1 cellular context compared by ENCODE assay signal in the genomic region with DNA sequence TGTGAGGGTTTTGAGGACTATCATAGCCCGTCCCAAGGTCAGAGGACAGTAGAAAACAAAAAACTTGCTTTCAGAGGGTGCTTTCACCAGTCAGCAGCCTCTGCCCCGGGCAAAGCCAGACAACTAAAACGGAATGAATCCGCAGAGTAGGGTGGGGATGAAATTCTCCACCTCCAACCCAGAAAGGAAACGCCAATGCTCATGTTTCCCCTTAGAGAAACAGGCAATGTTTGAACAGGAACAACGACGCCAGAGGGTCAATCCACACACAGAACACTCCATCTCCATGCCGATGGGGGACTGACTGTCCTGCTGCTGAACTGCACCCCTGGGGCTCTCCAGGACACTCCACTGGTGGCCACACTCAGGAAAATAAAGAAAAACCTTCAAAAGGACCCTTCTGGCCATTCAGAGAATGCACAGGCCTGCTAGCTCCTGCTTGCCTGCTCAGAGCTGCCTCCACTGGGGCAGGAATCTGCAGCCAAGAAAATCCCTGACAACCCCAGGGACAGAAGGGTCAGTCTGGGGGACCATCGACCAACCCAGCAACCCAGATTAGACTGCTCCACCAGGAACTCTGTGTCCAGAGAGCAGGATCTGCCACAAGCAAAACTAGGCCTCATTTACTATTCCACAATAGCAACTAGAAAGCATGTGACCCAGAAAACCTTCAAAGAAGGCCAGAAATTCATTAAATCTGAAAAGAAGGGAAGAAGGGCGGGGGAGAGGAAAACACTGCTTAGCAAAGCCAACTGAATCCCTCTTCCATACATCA.
TF ChIP-seq lines count a peak whose summit lies in the region.

No MANE protein-coding gene starts in this region.

TF ChIP-seq in GM12878, 131 proteins besides CTCF, POLR2A, EP300 and RAD21 (continued from another document and continues in another):
- TF ChIP-seq, protein P1, sequence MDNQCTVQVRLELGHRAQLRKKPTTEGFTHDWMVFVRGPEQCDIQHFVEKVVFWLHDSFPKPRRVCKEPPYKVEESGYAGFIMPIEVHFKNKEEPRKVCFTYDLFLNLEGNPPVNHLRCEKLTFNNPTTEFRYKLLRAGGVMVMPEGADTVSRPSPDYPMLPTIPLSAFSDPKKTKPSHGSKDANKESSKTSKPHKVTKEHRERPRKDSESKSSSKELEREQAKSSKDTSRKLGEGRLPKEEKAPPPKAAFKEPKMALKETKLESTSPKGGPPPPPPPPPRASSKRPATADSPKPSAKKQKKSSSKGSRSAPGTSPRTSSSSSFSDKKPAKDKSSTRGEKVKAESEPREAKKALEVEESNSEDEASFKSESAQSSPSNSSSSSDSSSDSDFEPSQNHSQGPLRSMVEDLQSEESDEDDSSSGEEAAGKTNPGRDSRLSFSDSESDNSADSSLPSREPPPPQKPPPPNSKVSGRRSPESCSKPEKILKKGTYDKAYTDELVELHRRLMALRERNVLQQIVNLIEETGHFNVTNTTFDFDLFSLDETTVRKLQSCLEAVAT (IDR thresholded peaks at IDR 0.05): peak; percentile 51; the same call in 1 of the 2 replicates
- TF ChIP-seq RELB (IDR thresholded peaks at IDR 0.05; ENCODE audit: low read depth): no peak
- no peak for TF ChIP-seq FOXK2 (IDR thresholded peaks at IDR 0.05)
- TF ChIP-seq, protein P2, sequence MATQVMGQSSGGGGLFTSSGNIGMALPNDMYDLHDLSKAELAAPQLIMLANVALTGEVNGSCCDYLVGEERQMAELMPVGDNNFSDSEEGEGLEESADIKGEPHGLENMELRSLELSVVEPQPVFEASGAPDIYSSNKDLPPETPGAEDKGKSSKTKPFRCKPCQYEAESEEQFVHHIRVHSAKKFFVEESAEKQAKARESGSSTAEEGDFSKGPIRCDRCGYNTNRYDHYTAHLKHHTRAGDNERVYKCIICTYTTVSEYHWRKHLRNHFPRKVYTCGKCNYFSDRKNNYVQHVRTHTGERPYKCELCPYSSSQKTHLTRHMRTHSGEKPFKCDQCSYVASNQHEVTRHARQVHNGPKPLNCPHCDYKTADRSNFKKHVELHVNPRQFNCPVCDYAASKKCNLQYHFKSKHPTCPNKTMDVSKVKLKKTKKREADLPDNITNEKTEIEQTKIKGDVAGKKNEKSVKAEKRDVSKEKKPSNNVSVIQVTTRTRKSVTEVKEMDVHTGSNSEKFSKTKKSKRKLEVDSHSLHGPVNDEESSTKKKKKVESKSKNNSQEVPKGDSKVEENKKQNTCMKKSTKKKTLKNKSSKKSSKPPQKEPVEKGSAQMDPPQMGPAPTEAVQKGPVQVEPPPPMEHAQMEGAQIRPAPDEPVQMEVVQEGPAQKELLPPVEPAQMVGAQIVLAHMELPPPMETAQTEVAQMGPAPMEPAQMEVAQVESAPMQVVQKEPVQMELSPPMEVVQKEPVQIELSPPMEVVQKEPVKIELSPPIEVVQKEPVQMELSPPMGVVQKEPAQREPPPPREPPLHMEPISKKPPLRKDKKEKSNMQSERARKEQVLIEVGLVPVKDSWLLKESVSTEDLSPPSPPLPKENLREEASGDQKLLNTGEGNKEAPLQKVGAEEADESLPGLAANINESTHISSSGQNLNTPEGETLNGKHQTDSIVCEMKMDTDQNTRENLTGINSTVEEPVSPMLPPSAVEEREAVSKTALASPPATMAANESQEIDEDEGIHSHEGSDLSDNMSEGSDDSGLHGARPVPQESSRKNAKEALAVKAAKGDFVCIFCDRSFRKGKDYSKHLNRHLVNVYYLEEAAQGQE (IDR thresholded peaks at IDR 0.05; ENCODE audit: low read depth, low read length): no peak
- no peak for TF ChIP-seq HCFC1 (IDR thresholded peaks at IDR 0.05; ENCODE audit: low read length)
- no peak for TF ChIP-seq MTA3 (IDR thresholded peaks at IDR 0.05; ENCODE audit: borderline replicate concordance, low read length)
- TF ChIP-seq STAT1 (conservative IDR thresholded peaks at IDR 0.05): peak; percentile 67; the same call in 1 of the 2 replicates
- TF ChIP-seq EED (IDR thresholded peaks at IDR 0.05; ENCODE audit: low read depth): no peak
- no peak for TF ChIP-seq RUNX3 (IDR thresholded peaks at IDR 0.05; ENCODE audit: low read length)
- TF ChIP-seq, protein P3, sequence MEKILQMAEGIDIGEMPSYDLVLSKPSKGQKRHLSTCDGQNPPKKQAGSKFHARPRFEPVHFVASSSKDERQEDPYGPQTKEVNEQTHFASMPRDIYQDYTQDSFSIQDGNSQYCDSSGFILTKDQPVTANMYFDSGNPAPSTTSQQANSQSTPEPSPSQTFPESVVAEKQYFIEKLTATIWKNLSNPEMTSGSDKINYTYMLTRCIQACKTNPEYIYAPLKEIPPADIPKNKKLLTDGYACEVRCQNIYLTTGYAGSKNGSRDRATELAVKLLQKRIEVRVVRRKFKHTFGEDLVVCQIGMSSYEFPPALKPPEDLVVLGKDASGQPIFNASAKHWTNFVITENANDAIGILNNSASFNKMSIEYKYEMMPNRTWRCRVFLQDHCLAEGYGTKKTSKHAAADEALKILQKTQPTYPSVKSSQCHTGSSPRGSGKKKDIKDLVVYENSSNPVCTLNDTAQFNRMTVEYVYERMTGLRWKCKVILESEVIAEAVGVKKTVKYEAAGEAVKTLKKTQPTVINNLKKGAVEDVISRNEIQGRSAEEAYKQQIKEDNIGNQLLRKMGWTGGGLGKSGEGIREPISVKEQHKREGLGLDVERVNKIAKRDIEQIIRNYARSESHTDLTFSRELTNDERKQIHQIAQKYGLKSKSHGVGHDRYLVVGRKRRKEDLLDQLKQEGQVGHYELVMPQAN (conservative IDR thresholded peaks at IDR 0.05): no peak
- 0 out of 2 replicates have a peak, but pooled peaks have one; percentile 23 for TF ChIP-seq ZBTB11 (CRISPR knock-in tag; IDR thresholded peaks at IDR 0.05)
- no peak for TF ChIP-seq IKZF2 (IDR thresholded peaks at IDR 0.05)
- TF ChIP-seq FOS (IDR thresholded peaks at IDR 0.05; ENCODE audit: borderline replicate concordance, extremely low read depth, insufficient read length): no peak
- peak; percentile 82 for TF ChIP-seq POLR2AphosphoS5 (IDR thresholded peaks at IDR 0.05; ENCODE audit: low read length)
- TF ChIP-seq BCL3 (IDR thresholded peaks at IDR 0.05; ENCODE audit: borderline replicate concordance, insufficient read depth, low read depth, low read length, poor library complexity, severe bottlenecking): no peak
- TF ChIP-seq, protein P4, sequence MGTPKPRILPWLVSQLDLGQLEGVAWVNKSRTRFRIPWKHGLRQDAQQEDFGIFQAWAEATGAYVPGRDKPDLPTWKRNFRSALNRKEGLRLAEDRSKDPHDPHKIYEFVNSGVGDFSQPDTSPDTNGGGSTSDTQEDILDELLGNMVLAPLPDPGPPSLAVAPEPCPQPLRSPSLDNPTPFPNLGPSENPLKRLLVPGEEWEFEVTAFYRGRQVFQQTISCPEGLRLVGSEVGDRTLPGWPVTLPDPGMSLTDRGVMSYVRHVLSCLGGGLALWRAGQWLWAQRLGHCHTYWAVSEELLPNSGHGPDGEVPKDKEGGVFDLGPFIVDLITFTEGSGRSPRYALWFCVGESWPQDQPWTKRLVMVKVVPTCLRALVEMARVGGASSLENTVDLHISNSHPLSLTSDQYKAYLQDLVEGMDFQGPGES (IDR thresholded peaks at IDR 0.05): no peak
- no peak for TF ChIP-seq WRNIP1 (IDR thresholded peaks at IDR 0.05; ENCODE audit: borderline replicate concordance, low read depth, low read length)
- TF ChIP-seq PAX5 (IDR thresholded peaks at IDR 0.05; ENCODE audit: borderline replicate concordance, low read depth, low read length): no peak
- TF ChIP-seq JUNB (IDR thresholded peaks at IDR 0.05): no peak
- TF ChIP-seq, protein P5, sequence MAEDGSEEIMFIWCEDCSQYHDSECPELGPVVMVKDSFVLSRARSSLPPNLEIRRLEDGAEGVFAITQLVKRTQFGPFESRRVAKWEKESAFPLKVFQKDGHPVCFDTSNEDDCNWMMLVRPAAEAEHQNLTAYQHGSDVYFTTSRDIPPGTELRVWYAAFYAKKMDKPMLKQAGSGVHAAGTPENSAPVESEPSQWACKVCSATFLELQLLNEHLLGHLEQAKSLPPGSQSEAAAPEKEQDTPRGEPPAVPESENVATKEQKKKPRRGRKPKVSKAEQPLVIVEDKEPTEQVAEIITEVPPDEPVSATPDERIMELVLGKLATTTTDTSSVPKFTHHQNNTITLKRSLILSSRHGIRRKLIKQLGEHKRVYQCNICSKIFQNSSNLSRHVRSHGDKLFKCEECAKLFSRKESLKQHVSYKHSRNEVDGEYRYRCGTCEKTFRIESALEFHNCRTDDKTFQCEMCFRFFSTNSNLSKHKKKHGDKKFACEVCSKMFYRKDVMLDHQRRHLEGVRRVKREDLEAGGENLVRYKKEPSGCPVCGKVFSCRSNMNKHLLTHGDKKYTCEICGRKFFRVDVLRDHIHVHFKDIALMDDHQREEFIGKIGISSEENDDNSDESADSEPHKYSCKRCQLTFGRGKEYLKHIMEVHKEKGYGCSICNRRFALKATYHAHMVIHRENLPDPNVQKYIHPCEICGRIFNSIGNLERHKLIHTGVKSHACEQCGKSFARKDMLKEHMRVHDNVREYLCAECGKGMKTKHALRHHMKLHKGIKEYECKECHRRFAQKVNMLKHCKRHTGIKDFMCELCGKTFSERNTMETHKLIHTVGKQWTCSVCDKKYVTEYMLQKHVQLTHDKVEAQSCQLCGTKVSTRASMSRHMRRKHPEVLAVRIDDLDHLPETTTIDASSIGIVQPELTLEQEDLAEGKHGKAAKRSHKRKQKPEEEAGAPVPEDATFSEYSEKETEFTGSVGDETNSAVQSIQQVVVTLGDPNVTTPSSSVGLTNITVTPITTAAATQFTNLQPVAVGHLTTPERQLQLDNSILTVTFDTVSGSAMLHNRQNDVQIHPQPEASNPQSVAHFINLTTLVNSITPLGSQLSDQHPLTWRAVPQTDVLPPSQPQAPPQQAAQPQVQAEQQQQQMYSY (CRISPR knock-in tag; IDR thresholded peaks at IDR 0.05): 0 out of 2 replicates have a peak, but pooled peaks have one; percentile 23
- no peak for TF ChIP-seq PML (IDR thresholded peaks at IDR 0.05; ENCODE audit: low read length)
- no peak for TF ChIP-seq CHD4 (IDR thresholded peaks at IDR 0.05)
- TF ChIP-seq SMAD1 (IDR thresholded peaks at IDR 0.05; ENCODE audit: low read depth, partially characterized antibody): no peak
- no peak for TF ChIP-seq MEF2A (IDR thresholded peaks at IDR 0.05; ENCODE audit: insufficient read depth, low read depth, low read length)
- 0 out of 2 replicates have a peak, but pooled peaks have one; percentile 10 for TF ChIP-seq SMARCA5 (IDR thresholded peaks at IDR 0.05)
- TF ChIP-seq, protein P6, sequence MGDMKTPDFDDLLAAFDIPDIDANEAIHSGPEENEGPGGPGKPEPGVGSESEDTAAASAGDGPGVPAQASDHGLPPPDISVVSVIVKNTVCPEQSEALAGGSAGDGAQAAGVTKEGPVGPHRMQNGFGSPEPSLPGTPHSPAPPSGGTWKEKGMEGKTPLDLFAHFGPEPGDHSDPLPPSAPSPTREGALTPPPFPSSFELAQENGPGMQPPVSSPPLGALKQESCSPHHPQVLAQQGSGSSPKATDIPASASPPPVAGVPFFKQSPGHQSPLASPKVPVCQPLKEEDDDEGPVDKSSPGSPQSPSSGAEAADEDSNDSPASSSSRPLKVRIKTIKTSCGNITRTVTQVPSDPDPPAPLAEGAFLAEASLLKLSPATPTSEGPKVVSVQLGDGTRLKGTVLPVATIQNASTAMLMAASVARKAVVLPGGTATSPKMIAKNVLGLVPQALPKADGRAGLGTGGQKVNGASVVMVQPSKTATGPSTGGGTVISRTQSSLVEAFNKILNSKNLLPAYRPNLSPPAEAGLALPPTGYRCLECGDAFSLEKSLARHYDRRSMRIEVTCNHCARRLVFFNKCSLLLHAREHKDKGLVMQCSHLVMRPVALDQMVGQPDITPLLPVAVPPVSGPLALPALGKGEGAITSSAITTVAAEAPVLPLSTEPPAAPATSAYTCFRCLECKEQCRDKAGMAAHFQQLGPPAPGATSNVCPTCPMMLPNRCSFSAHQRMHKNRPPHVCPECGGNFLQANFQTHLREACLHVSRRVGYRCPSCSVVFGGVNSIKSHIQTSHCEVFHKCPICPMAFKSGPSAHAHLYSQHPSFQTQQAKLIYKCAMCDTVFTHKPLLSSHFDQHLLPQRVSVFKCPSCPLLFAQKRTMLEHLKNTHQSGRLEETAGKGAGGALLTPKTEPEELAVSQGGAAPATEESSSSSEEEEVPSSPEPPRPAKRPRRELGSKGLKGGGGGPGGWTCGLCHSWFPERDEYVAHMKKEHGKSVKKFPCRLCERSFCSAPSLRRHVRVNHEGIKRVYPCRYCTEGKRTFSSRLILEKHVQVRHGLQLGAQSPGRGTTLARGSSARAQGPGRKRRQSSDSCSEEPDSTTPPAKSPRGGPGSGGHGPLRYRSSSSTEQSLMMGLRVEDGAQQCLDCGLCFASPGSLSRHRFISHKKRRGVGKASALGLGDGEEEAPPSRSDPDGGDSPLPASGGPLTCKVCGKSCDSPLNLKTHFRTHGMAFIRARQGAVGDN (IDR thresholded peaks at IDR 0.05): peak; percentile 92
